ENCODE assay signal across 9 cellular contexts in genomic region chr22:42560781-42561180, GRCh38. TPM values are rescaled to one million over a fixed set of nuclear protein-coding genes. Genes with fewer than 3 reads are reported as not detected.
A peak's percentile ranks its signal among the peaks of the same experiment; 100 is the strongest.
DNase-seq lines count a peak whose midpoint lies in the region; ATAC-seq and TF ChIP-seq lines count a peak whose summit lies in the region.
"Had no signal": no experiment of that assay in that cellular context is flagged by ENCODE, and none has a peak within 500 bp of the region (broad histone marks: within the 10 kb centered on the region; RNA-seq: fewer than 3 reads in every experiment).

No MANE protein-coding gene starts in this region.

- TF ChIP-seq CTCF in LNCAP (IDR thresholded peaks at IDR 0.05) (peak; percentile 57), choroid plexus epithelial cell (conservative IDR thresholded peaks at IDR 0.05; ENCODE audit: low read depth, low read length) (peak; percentile 68), natural killer cell (IDR thresholded peaks at IDR 0.05) (peak; percentile 32)

- H3K36me3 Mint-ChIP-seq in natural killer cell: no peaks in the 10 kb centered on the region

- no peak for ATAC-seq in natural killer cell
- no peak for ATAC-seq in HG02973 (IDR thresholded peaks at IDR 0.05; ENCODE audit: unreplicated experiment)

- H3K4me3 Mint-ChIP-seq in natural killer cell: no peak overlapping the region

- no peaks in the 10 kb centered on the region for H3K9me3 Mint-ChIP-seq in natural killer cell

- DNase-seq in EH (ENCODE audit: low read depth): peak; percentile 29
- DNase-seq in choroid plexus epithelial cell (ENCODE audit: low read depth): peak; percentile 26
- no peak for DNase-seq in natural killer cell
- no peak for DNase-seq in stimulated activated CD4-positive, alpha-beta T cell treated with anti-CD3 and anti-CD28 coated beads, Interleukin-4, amount 100 ng/mL, for 1 hour
- DNase-seq in SW480 (ENCODE audit: low spot score): no peak
- DNase-seq in activated CD8-positive, alpha-beta memory T cell treated with anti-CD3 and anti-CD28 coated beads, Interleukin-2, amount 50 U/mL, for 4 hours: no peak
- DNase-seq: MV-4-11 had no signal

- H3K27ac Mint-ChIP-seq in natural killer cell: peak overlapping the region in 1 of 2 donors; percentile 12

- intact Hi-C loops in natural killer cell (cut with micrococcal nuclease): no loop called here

- H3K4me1 Mint-ChIP-seq in natural killer cell: peaks cover 0 to 8% of the 10 kb centered on the region in 2 donors

- no peaks in the 10 kb centered on the region for H3K27me3 Mint-ChIP-seq in natural killer cell (ENCODE audit: low read depth in 2 of 2)

- H3K4me3 ChIP-seq in choroid plexus epithelial cell (ENCODE audit: low read depth, low read length): no peak overlapping the region

RNA-seq across cellular contexts. Expression of gene SERHL2, which starts 7.0 kb away (rescaled TPM):
- total RNA-seq in natural killer cell: under 1 TPM in 2 of 3 donors, not detected in 1; 0.23 to 0.48 TPM

RNA-seq across cellular contexts. Expression of gene RRP7A, which starts 41.2 kb away (rescaled TPM):
- total RNA-seq in natural killer cell: 10 to 100 TPM; 31.3 to 43.0 (median 37.7) TPM

RNA-seq across cellular contexts. Expression of gene POLDIP3, which starts 53.9 kb away (rescaled TPM):
- total RNA-seq in natural killer cell: 10 to 100 TPM; 66.1 to 82.8 (median 70.8) TPM

Comparison
In these comparisons a context has a peak if more than half of its experiments do, and no peak if none do; other contexts are left out.
1. DNase-seq: peak in EH (single experiment) and choroid plexus epithelial cell (single experiment); none in natural killer cell (single experiment), stimulated activated CD4-positive, alpha-beta T cell treated with anti-CD3 and anti-CD28 coated beads, Interleukin-4, amount 100 ng/mL, for 1 hour (single experiment), SW480 (single experiment) and activated CD8-positive, alpha-beta memory T cell treated with anti-CD3 and anti-CD28 coated beads, Interleukin-2, amount 50 U/mL, for 4 hours (single experiment).
2. Peak in every context shown above with its lines, with median percentiles within 50 percentile points of each other: CTCF ChIP-seq.